ENCODE assay signal across 1 cellular context in the genomic region with DNA sequence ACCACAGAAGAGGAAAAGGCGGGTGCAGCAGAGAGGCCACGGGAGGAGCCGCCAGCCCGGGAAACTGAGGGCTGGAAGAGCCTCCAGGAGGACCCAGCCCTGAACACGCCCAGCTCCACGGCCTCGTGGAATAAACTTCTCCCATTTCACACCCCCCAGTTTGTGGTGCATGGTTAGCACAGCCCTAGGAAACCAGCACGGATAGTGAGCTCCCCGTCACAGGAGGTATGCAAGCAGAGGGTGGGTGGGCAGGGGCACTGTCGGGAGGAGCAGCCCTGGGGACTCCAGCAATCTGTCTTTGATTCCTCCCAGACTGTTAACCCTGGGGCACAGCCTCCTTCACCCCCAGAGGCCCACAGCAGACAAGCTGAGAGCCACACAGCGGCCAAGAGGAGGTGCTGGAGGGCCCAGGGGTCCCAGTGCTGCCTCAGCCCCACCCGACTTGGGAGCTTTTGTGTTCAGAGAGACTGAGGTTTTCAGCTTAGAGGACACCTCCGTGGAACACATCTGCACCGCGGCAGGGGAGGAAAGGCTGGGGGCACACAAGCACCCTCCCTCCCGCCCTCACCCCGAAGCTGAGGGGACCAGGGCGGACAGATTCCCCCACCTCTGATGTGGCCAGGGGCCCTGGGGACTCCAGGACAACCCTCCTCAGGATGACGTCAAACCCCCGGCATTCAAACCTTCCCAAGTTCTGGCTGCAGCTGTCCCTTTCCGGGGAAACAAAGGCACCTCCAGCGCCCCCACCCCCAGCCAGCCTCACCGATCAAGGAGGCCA.
TF ChIP-seq lines count a peak whose summit lies in the region.

No MANE protein-coding gene starts in this region.

TF ChIP-seq in WTC11, 78 proteins besides CTCF, POLR2A, EP300 and RAD21:
- TF ChIP-seq SMAD3 (CRISPR knock-in tag; IDR thresholded peaks at IDR 0.05; ENCODE audit: borderline replicate concordance) (no peak), NR3C1 (CRISPR knock-in tag; conservative IDR thresholded peaks at IDR 0.05; ENCODE audit: low read depth) (no peak), TEAD1 (CRISPR knock-in tag; IDR thresholded peaks at IDR 0.05) (no peak), ELF4 (CRISPR knock-in tag; IDR thresholded peaks at IDR 0.05; ENCODE audit: low read depth) (no peak), TCF7 (CRISPR knock-in tag; IDR thresholded peaks at IDR 0.05; ENCODE audit: low read depth) (no peak), MAX (CRISPR knock-in tag; IDR thresholded peaks at IDR 0.05) (no peak)
- TF ChIP-seq, protein P1, sequence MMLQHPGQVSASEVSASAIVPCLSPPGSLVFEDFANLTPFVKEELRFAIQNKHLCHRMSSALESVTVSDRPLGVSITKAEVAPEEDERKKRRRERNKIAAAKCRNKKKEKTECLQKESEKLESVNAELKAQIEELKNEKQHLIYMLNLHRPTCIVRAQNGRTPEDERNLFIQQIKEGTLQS (CRISPR knock-in tag; conservative IDR thresholded peaks at IDR 0.05) = no peak
